Comparison of ENCODE assay signal across 8 cellular contexts in genomic region chr7:5694221-5694754, GRCh38.
DNase-seq lines count a peak whose midpoint lies in the region; ATAC-seq, FAIRE-seq and TF ChIP-seq lines count a peak whose summit lies in the region.

No MANE protein-coding gene starts in this region.

- H3K4me3 Mint-ChIP-seq in CD4-positive, alpha-beta T cell = peak overlapping the region; percentile 96

- FAIRE-seq in RCC 7860 (lab: Jason Lieb, UNC) = peak; percentile 82

- H3K9me3 Mint-ChIP-seq in CD4-positive, alpha-beta T cell = no peaks in the 10 kb centered on the region

- no peak for TF ChIP-seq EP300 in ovary (IDR thresholded peaks at IDR 0.05)

- H3K9me3 ChIP-seq in CD4-positive, alpha-beta T cell (ENCODE audit: control insufficient read depth, low read length) = no peaks in the 10 kb centered on the region
- no peaks in the 10 kb centered on the region for H3K9me3 ChIP-seq in ovary

- no peaks in the 10 kb centered on the region for H3K36me3 ChIP-seq in ovary

- WGBS in ovary, 3 donors = 30 to 35% (median 32%) methylated on average over 5 of the region's 5 CpGs

- peak overlapping the region; percentile 71 for H3K27ac ChIP-seq in CD4-positive, alpha-beta T cell (ENCODE audit: low read depth, low read length)
- H3K27ac ChIP-seq in ovary = peak overlapping the region; percentile 1 to 71

- no peak for DNase-seq in CD4-positive, alpha-beta T cell
- DNase-seq in RCC 7860 (ENCODE audit: low spot score) (peak; percentile 82), epithelial cell of esophagus (ENCODE audit: low read depth) (peak; percentile 65), ovary (peak in 1 of 5 donors; percentile 62), middle frontal gyrus (ENCODE audit: extremely low spot score, low spot score) (no peak), SKM-1 treated with dmso at 0.1 percent for 144 hours (lab: John Stamatoyannopoulos, UW; ENCODE audit: unreplicated experiment) (no peak), NCI-H345 treated with DMSO at 0.1 percent for 48 hours (lab: John Stamatoyannopoulos, UW; ENCODE audit: unreplicated experiment) (no peak), NK-92 (lab: John Stamatoyannopoulos, UW; ENCODE audit: unreplicated experiment) (no peak)

- H3K27ac Mint-ChIP-seq in CD4-positive, alpha-beta T cell = peak overlapping the region; percentile 90

- H3K4me3 ChIP-seq in epithelial cell of esophagus (ENCODE audit: low read length) (no peak overlapping the region), ovary (peak overlapping the region; percentile 18)

- no peaks in the 10 kb centered on the region for H3K27me3 Mint-ChIP-seq in CD4-positive, alpha-beta T cell

- no peak for TF ChIP-seq CTCF in CD4-positive, alpha-beta T cell (IDR thresholded peaks at IDR 0.05)
- TF ChIP-seq CTCF in epithelial cell of esophagus (IDR thresholded peaks at IDR 0.05; ENCODE audit: insufficient read depth, low read depth, low read length, missing control alignments) (no peak), ovary (IDR thresholded peaks at IDR 0.05) (no peak)

- no peak for ATAC-seq in CD4-positive, alpha-beta T cell (ENCODE audit: poor library complexity)

- POLR2A ChIA-PET in CD4-positive, alpha-beta T cell (lab: Charles Lee) = interaction anchor here (0.6 to 3.0 kb wide), 17 partner anchors 8 to 919 kb away, joined by 3 to 18 read pairs (median 6); partner anchors contain the start of gene AP5Z1

- intact Hi-C loops in CD4-positive, alpha-beta T cell (cut with DNase I, micrococcal nuclease) = loop anchor here in 1 of 2 experiments (10.0 kb wide), 1 partner anchor 299 kb away; no protein-coding TSS in a partner anchor
- intact Hi-C loops in ovary (cut with DNase I) = no loop called here

- peaks cover 59% of the 10 kb centered on the region for H3K4me1 ChIP-seq in ovary (ENCODE audit: insufficient read depth)

- no peak for TF ChIP-seq POLR2A in ovary (IDR thresholded peaks at IDR 0.05)

- CTCF ChIA-PET in CD4-positive, alpha-beta T cell (lab: Charles Lee) = interaction anchor here (0.8 to 2.2 kb wide), 7 partner anchors 9 to 136 kb away, joined by 3 to 10 read pairs (median 3); partner anchors contain the start of gene RNF216

- no peaks in the 10 kb centered on the region for H3K27me3 ChIP-seq in CD4-positive, alpha-beta T cell (ENCODE audit: control insufficient read depth, insufficient read depth, low read length)
- H3K27me3 ChIP-seq in ovary = no peaks in the 10 kb centered on the region

- H3K4me1 Mint-ChIP-seq in CD4-positive, alpha-beta T cell (ENCODE audit: low read depth) = peaks cover 97% of the 10 kb centered on the region

- peaks cover 8% of the 10 kb centered on the region for H3K36me3 Mint-ChIP-seq in CD4-positive, alpha-beta T cell (ENCODE audit: low read depth)

Comparison
In these comparisons a context has a peak if more than half of its experiments do, and no peak if none do; other contexts are left out.
1. DNase-seq: peak in RCC 7860 (single experiment) and epithelial cell of esophagus (single experiment); none in CD4-positive, alpha-beta T cell (0 of 10), middle frontal gyrus (single experiment), SKM-1 treated with dmso at 0.1 percent for 144 hours (single experiment), NCI-H345 treated with DMSO at 0.1 percent for 48 hours (single experiment) and NK-92 (single experiment).